Comparison of ENCODE assay signal across 11 cellular contexts in the genomic region with DNA sequence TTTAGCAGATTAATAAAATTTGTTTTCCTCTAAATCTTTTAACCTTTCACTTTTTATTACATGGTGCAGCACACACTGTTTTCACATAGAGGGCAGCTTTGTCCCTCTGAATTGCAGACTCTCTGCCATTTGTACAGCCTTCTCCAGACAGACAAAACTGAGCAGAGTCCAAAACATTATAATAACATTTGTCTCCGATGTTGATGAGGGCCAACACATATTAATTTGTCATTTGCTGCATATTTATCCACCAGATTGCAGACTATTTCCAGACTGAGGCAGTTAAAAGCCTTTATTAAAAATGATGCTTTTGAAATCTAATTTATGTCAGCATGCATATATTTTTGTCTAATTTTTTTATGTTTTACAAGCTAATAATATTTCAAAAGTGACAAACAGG.
DNase-seq lines count a peak whose midpoint lies in the region; ATAC-seq, FAIRE-seq and TF ChIP-seq lines count a peak whose summit lies in the region.
"Had no signal": no experiment of that assay in that cellular context is flagged by ENCODE, and none has a peak within 500 bp of the region (broad histone marks: within the 10 kb centered on the region; RNA-seq: fewer than 3 reads in every experiment).

No MANE protein-coding gene starts in this region.

- DNase-seq in HTR-8/SVneo (ENCODE audit: insufficient read length, low spot score) (peak; percentile 8), NCI-H526 (lab: John Stamatoyannopoulos, UW) (peak; percentile 32 to 69), dorsolateral prefrontal cortex (no peak), non-pigmented ciliary epithelial cell (ENCODE audit: low read depth) (peak; percentile 35), NCI-H187 treated with DMSO at 0.1 percent for 48 hours (lab: John Stamatoyannopoulos, UW) (no peak), NCI-H748 (lab: John Stamatoyannopoulos, UW; ENCODE audit: unreplicated experiment) (no peak), gastrocnemius medialis (no peak)
- DNase-seq in activated CD8-positive, alpha-beta T cell treated with anti-CD3 and anti-CD28 coated beads, Interleukin-2, amount 10 ng/mL, durations not matched to agents 7 days and 5 days = no peak
- DNase-seq: activated CD4-positive, alpha-beta T cell treated with anti-CD3 and anti-CD28 coated beads, Interleukin-2, amount 50 U/mL, for 48 hours; lower lobe of right lung; stimulated activated CD4-positive, alpha-beta T cell treated with anti-CD3 and anti-CD28 coated beads, Interleukin-4, amount 100 ng/mL, for 1 hour had no signal

- CTCF ChIA-PET in activated CD8-positive, alpha-beta T cell treated with anti-CD3 and anti-CD28 coated beads, Interleukin-2, amount 10 ng/mL, durations not matched to agents 7 days and 5 days (lab: Charles Lee) = no interaction called here

- H3K27ac Mint-ChIP-seq in activated CD8-positive, alpha-beta T cell treated with anti-CD3 and anti-CD28 coated beads, Interleukin-2, amount 10 ng/mL, durations not matched to agents 7 days and 5 days = no peak overlapping the region

- no peak overlapping the region for H3K4me3 Mint-ChIP-seq in activated CD8-positive, alpha-beta T cell treated with anti-CD3 and anti-CD28 coated beads, Interleukin-2, amount 10 ng/mL, durations not matched to agents 7 days and 5 days

- no peak for ATAC-seq in gastrocnemius medialis
- ATAC-seq in activated CD8-positive, alpha-beta T cell treated with anti-CD3 and anti-CD28 coated beads, Interleukin-2, amount 10 ng/mL, durations not matched to agents 7 days and 5 days = no peak
- ATAC-seq: lower lobe of right lung had no signal

- no peaks in the 10 kb centered on the region for H3K4me1 ChIP-seq in gastrocnemius medialis
- H3K4me1 ChIP-seq: lower lobe of right lung had no signal

- no peaks in the 10 kb centered on the region for H3K36me3 ChIP-seq in gastrocnemius medialis
- H3K36me3 ChIP-seq: lower lobe of right lung had no signal

- intact Hi-C loops in dorsolateral prefrontal cortex (cut with DNase I) = no loop called here
- intact Hi-C loops in gastrocnemius medialis (cut with DNase I; ENCODE audit: low total_unique reads) = no loop called here

- no peaks in the 10 kb centered on the region for H3K9me3 Mint-ChIP-seq in activated CD8-positive, alpha-beta T cell treated with anti-CD3 and anti-CD28 coated beads, Interleukin-2, amount 10 ng/mL, durations not matched to agents 7 days and 5 days (ENCODE audit: insufficient read depth)

- no peak for TF ChIP-seq POLR2A in gastrocnemius medialis (IDR thresholded peaks at IDR 0.05)

- in situ Hi-C loops in gastrocnemius medialis (cut with MboI; ENCODE audit: low sequenced_read_pairs in 4 of 4) = no loop called here

- H3K27ac ChIP-seq in dorsolateral prefrontal cortex (no peak overlapping the region), gastrocnemius medialis (no peak overlapping the region)
- H3K27ac ChIP-seq: lower lobe of right lung had no signal

- POLR2A ChIA-PET in activated CD8-positive, alpha-beta T cell treated with anti-CD3 and anti-CD28 coated beads, Interleukin-2, amount 10 ng/mL, durations not matched to agents 7 days and 5 days (lab: Charles Lee) = no interaction called here

- FAIRE-seq in HTR-8/SVneo (lab: Jason Lieb, UNC) = no peak

- H3K4me3 ChIP-seq in dorsolateral prefrontal cortex (no peak overlapping the region), gastrocnemius medialis (no peak overlapping the region)
- H3K4me3 ChIP-seq: lower lobe of right lung had no signal

- no peaks in the 10 kb centered on the region for H3K36me3 Mint-ChIP-seq in activated CD8-positive, alpha-beta T cell treated with anti-CD3 and anti-CD28 coated beads, Interleukin-2, amount 10 ng/mL, durations not matched to agents 7 days and 5 days (ENCODE audit: low read depth)

- no peaks in the 10 kb centered on the region for H3K27me3 Mint-ChIP-seq in activated CD8-positive, alpha-beta T cell treated with anti-CD3 and anti-CD28 coated beads, Interleukin-2, amount 10 ng/mL, durations not matched to agents 7 days and 5 days (ENCODE audit: low read depth)

- TF ChIP-seq CTCF in dorsolateral prefrontal cortex (IDR thresholded peaks at IDR 0.05 in 54 of 56, conservative IDR thresholded peaks at IDR 0.05 in 2 of 56; ENCODE audit: low read depth in 1 of 56, partially characterized antibody in 56 of 56) = peak in 47 of 56 donors; percentile 13 to 60 (median 38)
- no peak for TF ChIP-seq CTCF in gastrocnemius medialis (IDR thresholded peaks at IDR 0.05 in 4 of 5, conservative IDR thresholded peaks at IDR 0.05 in 1 of 5)

- no peaks in the 10 kb centered on the region for H3K4me1 Mint-ChIP-seq in activated CD8-positive, alpha-beta T cell treated with anti-CD3 and anti-CD28 coated beads, Interleukin-2, amount 10 ng/mL, durations not matched to agents 7 days and 5 days (ENCODE audit: low read depth)

- H3K27me3 ChIP-seq in dorsolateral prefrontal cortex (no peaks in the 10 kb centered on the region), gastrocnemius medialis (no peaks in the 10 kb centered on the region)

- H3K9me3 ChIP-seq in gastrocnemius medialis = no peaks in the 10 kb centered on the region
- H3K9me3 ChIP-seq: lower lobe of right lung had no signal

Comparison
In these comparisons a context has a peak if more than half of its experiments do, and no peak if none do; other contexts are left out.
1. DNase-seq: peak in HTR-8/SVneo (single experiment), NCI-H526 (2 of 2) and non-pigmented ciliary epithelial cell (single experiment); none in dorsolateral prefrontal cortex (0 of 10), NCI-H187 treated with DMSO at 0.1 percent for 48 hours (single experiment), NCI-H748 (single experiment), gastrocnemius medialis (0 of 2) and activated CD8-positive, alpha-beta T cell treated with anti-CD3 and anti-CD28 coated beads, Interleukin-2, amount 10 ng/mL, durations not matched to agents 7 days and 5 days (single experiment).
2. CTCF ChIP-seq: peak in dorsolateral prefrontal cortex (47 of 56); none in gastrocnemius medialis (0 of 5).